28 cellular contexts compared by ENCODE assay signal in the genomic region with DNA sequence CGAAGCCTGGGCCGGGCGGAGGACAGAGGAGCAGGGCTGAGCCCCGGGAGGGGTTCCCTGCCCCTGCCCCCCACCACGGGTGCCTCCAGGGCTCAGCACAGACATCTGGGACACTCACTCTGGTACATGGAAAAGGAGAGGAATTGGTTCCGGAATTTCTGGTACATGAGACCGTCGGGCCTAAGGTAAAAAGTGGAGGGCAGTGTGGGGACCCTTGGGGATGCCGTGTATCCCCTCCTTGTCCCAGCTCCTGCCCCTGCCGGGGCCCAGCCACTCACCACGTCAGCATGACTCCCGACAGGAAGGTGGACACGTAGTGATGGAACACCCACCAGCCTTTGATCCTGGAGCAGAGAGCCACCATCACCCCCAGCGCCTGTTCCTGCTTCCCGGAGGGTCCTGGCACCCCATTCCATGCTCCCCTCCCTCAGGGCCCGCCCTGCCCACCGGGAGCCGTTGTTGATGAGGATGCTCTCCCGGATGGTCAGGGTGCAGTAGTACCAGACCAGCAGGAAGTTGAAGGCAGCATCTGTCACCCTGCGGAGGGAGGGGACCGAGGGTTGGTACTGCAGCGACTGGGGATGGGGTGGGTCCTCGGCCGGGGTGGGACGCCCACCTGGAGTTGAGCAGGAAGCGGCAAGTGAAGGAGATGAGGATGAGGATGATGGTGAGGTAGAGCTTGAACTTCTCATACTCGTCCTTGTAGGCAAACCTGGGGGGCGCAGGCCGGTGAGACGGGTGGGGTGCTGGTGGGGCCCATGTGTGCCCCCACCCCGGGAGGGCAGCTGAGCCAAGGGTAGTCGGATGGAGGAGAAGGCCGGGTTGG. TPM values are rescaled to one million over a fixed set of nuclear protein-coding genes. Genes with fewer than 3 reads are reported as not detected.
DNase-seq lines count a peak whose midpoint lies in the region; ATAC-seq, FAIRE-seq and TF ChIP-seq lines count a peak whose summit lies in the region.
"Had no signal": no experiment of that assay in that cellular context is flagged by ENCODE, and none has a peak within 500 bp of the region (broad histone marks: within the 10 kb centered on the region; RNA-seq: fewer than 3 reads in every experiment).

No MANE protein-coding gene starts in this region.

- CTCF ChIA-PET in RWPE1 (lab: Yijun Ruan, JAX) (no interaction called here), HepG2 (lab: Yijun Ruan, JAX; ENCODE audit: low intra/inter-chr PET ratio, low total read pairs) (no interaction called here)

- no peak overlapping the region for H2AFZ ChIP-seq in HepG2 (ENCODE audit: low read length)

- no TSS peak for BruUV-seq in HepG2 (replicated peaks; lab: Mats Ljungman, UMichigan)

- H3K4me1 ChIP-seq in HepG2 (ENCODE audit: insufficient read depth, low read length) (peaks cover 21% of the 10 kb centered on the region), colonic mucosa (peaks cover 6% of the 10 kb centered on the region), prostate gland (replicated peaks) (peaks cover 4% of the 10 kb centered on the region)

- no peaks in the 10 kb centered on the region for H3K27me3 ChIP-seq in HepG2 (ENCODE audit: control insufficient read depth in 1 of 2, insufficient read depth in 2 of 2, low read length in 2 of 2)
- H3K27me3 ChIP-seq in colonic mucosa: no peaks in the 10 kb centered on the region
- no peaks in the 10 kb centered on the region for H3K27me3 ChIP-seq in prostate gland (replicated peaks; ENCODE audit: insufficient read depth)
- H3K27me3 ChIP-seq: ascending aorta, left lung had no signal

- 92% methylated on average over 25 of the region's 33 CpGs for WGBS in HepG2 (ENCODE audit: low lambda C conversion rate)
- 82% methylated on average over 28 of the region's 33 CpGs for WGBS in prostate gland

- H3K36me3 ChIP-seq in HepG2 (replicated peaks in 1 of 2; ENCODE audit: control insufficient read depth in 1 of 2, insufficient read depth in 2 of 2, low read length in 2 of 2) (peaks cover 32 to 49% of the 10 kb centered on the region in 2 experiments; a peak in 4 of 5 replicates), colonic mucosa (no peaks in the 10 kb centered on the region), prostate gland (peaks cover 0 to 6% of the 10 kb centered on the region in 2 donors)

- H3K9ac ChIP-seq in HepG2 (ENCODE audit: insufficient read depth, low read depth, low read length) (no peak overlapping the region), colonic mucosa (ENCODE audit: low read depth in 2 of 2, low read length in 2 of 2) (no peak overlapping the region)

- peaks cover 27 to 28% of the 10 kb centered on the region in 2 donors for H3K4me1 Mint-ChIP-seq in stimulated activated naive B cell treated with anti-CD40 and anti-IgM and Interleukin-4, amounts not matched to agents 10 μg/mL and 1 μg/mL and 100 μg/mL, for 72 hours

- in situ Hi-C loops in HepG2 (cut with HindIII; ENCODE audit: extremely low pct_ligation_motif_present, low pct_unique_long_range_greater_than_20kb): no loop called here

- H3K4me3 ChIP-seq in HepG2 (replicated peaks in 1 of 3; ENCODE audit: insufficient read depth in 1 of 3, low read depth in 2 of 3, low read length in 3 of 3): no peak overlapping the region
- no peak overlapping the region for H3K4me3 ChIP-seq in colonic mucosa
- no peak overlapping the region for H3K4me3 ChIP-seq in prostate gland
- H3K4me3 ChIP-seq: A549, ascending aorta, left lung had no signal

- TF ChIP-seq RAD21 in HepG2 (CRISPR knock-in tag; IDR thresholded peaks at IDR 0.05): no peak

- H4K20me1 ChIP-seq in HepG2 (ENCODE audit: insufficient read depth, low read length): peaks cover 4% of the 10 kb centered on the region; the same call in 1 of the 2 replicates

- peaks cover 36 to 52% of the 10 kb centered on the region in 2 donors for H3K36me3 Mint-ChIP-seq in stimulated activated naive B cell treated with anti-CD40 and anti-IgM and Interleukin-4, amounts not matched to agents 10 μg/mL and 1 μg/mL and 100 μg/mL, for 72 hours
- H3K36me3 Mint-ChIP-seq: activated naive CD8-positive, alpha-beta T cell treated with anti-CD3 and anti-CD28 coated beads, Interleukin-2, amount 10 ng/mL, durations not matched to agents 7 days and 5 days had no signal

- TF ChIP-seq CTCF in RWPE1 (conservative IDR thresholded peaks at IDR 0.05; ENCODE audit: low read depth) (no peak), HepG2 (CRISPR knock-in tag; IDR thresholded peaks at IDR 0.05) (no peak), colonic mucosa (IDR thresholded peaks at IDR 0.05) (no peak), prostate gland (IDR thresholded peaks at IDR 0.05) (no peak)

- H3K4me2 ChIP-seq in HepG2 (ENCODE audit: low read depth, low read length): no peak overlapping the region
- H3K4me2 ChIP-seq: A549 had no signal

- H3K4me3 Mint-ChIP-seq in stimulated activated naive B cell treated with anti-CD40 and anti-IgM and Interleukin-4, amounts not matched to agents 10 μg/mL and 1 μg/mL and 100 μg/mL, for 72 hours: no peak overlapping the region
- H3K4me3 Mint-ChIP-seq: activated naive CD8-positive, alpha-beta T cell treated with anti-CD3 and anti-CD28 coated beads, Interleukin-2, amount 10 ng/mL, durations not matched to agents 7 days and 5 days; H9 had no signal

- intact Hi-C loops in Right ventricle myocardium superior (cut with DNase I) (no loop called here), cardiac septum (cut with DNase I) (no loop called here), HepG2 (cut with micrococcal nuclease; ENCODE audit: unreplicated experiment) (no loop called here), colonic mucosa (cut with DNase I) (no loop called here), prostate gland (cut with DNase I) (no loop called here)

- peaks cover 1% of the 10 kb centered on the region for H3K79me2 ChIP-seq in HepG2 (ENCODE audit: insufficient read depth, low read length)

- TF ChIP-seq POLR2A in HepG2 (IDR thresholded peaks at IDR 0.05; ENCODE audit: insufficient read depth in 1 of 2, low read depth in 2 of 2, low read length in 2 of 2) (no peak), prostate gland (IDR thresholded peaks at IDR 0.05) (no peak)

- H3K9me3 ChIP-seq in HepG2 (ENCODE audit: low read length) (no peaks in the 10 kb centered on the region), colonic mucosa (no peaks in the 10 kb centered on the region), prostate gland (no peaks in the 10 kb centered on the region)
- H3K9me3 ChIP-seq: A549, ascending aorta, left lung had no signal

- TF ChIP-seq EP300 in HepG2 (IDR thresholded peaks at IDR 0.05; ENCODE audit: low read depth in 2 of 2, low read length in 2 of 2) (no peak), HepG2 (CRISPR knock-in tag; IDR thresholded peaks at IDR 0.05; ENCODE audit: borderline replicate concordance) (no peak)

- no peaks in the 10 kb centered on the region for H3K9me3 Mint-ChIP-seq in stimulated activated naive B cell treated with anti-CD40 and anti-IgM and Interleukin-4, amounts not matched to agents 10 μg/mL and 1 μg/mL and 100 μg/mL, for 72 hours
- H3K9me3 Mint-ChIP-seq: activated naive CD8-positive, alpha-beta T cell treated with anti-CD3 and anti-CD28 coated beads, Interleukin-2, amount 10 ng/mL, durations not matched to agents 7 days and 5 days; H9; naive thymus-derived CD8-positive, alpha-beta T cell had no signal

- peak; percentile 39 for DNase-seq in Right ventricle myocardium superior
- no peak for DNase-seq in cardiac septum (ENCODE audit: low spot score)
- DNase-seq in RWPE1 (ENCODE audit: low spot score): no peak
- no peak for DNase-seq in HepG2 (ENCODE audit: low spot score)
- DNase-seq in stimulated activated naive B cell treated with anti-CD40 and anti-IgM and Interleukin-4, amounts not matched to agents 10 μg/mL and 1 μg/mL and 100 μg/mL, for 72 hours: no peak
- no peak for DNase-seq in colonic mucosa
- DNase-seq in prostate gland (ENCODE audit: low spot score): no peak
- DNase-seq: activated CD4-positive, alpha-beta T cell treated with anti-CD3 and anti-CD28 coated beads, Interleukin-2, amount 50 U/mL, for 1 hour; activated CD4-positive, CD25-positive, alpha-beta regulatory T cell; activated gamma-delta T cell; activated naive CD8-positive, alpha-beta T cell treated with anti-CD3 and anti-CD28 coated beads, Interleukin-2, amount 10 ng/mL, durations not matched to agents 7 days and 5 days; activated T-cell treated with anti-CD3 and anti-CD28 coated beads, Interleukin-2, amount 50 U/mL, for 1 hour; AML-193; EL; erythroblast; H9; midbrain; NCI-H446 treated with DMSO at 0.1 percent for 48 hours; small intestine; stimulated activated naive CD8-positive, alpha-beta T cell treated with anti-CD3 and anti-CD28 coated beads, Interleukin-15, Interleukin-2, amounts not matched to agents 100 U/mL and 50 U/mL, for 24 hours; T-helper 1 cell had no signal

- H3K27me3 Mint-ChIP-seq in stimulated activated naive B cell treated with anti-CD40 and anti-IgM and Interleukin-4, amounts not matched to agents 10 μg/mL and 1 μg/mL and 100 μg/mL, for 72 hours: no peaks in the 10 kb centered on the region
- H3K27me3 Mint-ChIP-seq: activated naive CD8-positive, alpha-beta T cell treated with anti-CD3 and anti-CD28 coated beads, Interleukin-2, amount 10 ng/mL, durations not matched to agents 7 days and 5 days; naive thymus-derived CD8-positive, alpha-beta T cell had no signal

- ATAC-seq in Right ventricle myocardium superior (ENCODE audit: poor library complexity): no peak
- no peak; the same call in 2 of the 3 replicates for ATAC-seq in HepG2
- ATAC-seq in stimulated activated naive B cell treated with anti-CD40 and anti-IgM and Interleukin-4, amounts not matched to agents 10 μg/mL and 1 μg/mL and 100 μg/mL, for 72 hours (replicated peaks): no peak
- ATAC-seq in GM21360 (IDR thresholded peaks at IDR 0.05; ENCODE audit: unreplicated experiment): no peak
- ATAC-seq: A549; left lung; naive thymus-derived CD8-positive, alpha-beta T cell; stimulated activated naive CD8-positive, alpha-beta T cell treated with anti-CD3 and anti-CD28 coated beads, Interleukin-15, Interleukin-2, amounts not matched to agents 100 U/mL and 50 U/mL, for 24 hours had no signal

- H3K27ac ChIP-seq in RWPE1: peak overlapping the region; percentile 37
- no peak overlapping the region for H3K27ac ChIP-seq in HepG2 (ENCODE audit: extremely low read length, insufficient read depth, low read length)
- H3K27ac ChIP-seq in colonic mucosa: no peak overlapping the region
- H3K27ac ChIP-seq in prostate gland: no peak overlapping the region
- H3K27ac ChIP-seq: left lung had no signal

- H3K27ac Mint-ChIP-seq in stimulated activated naive B cell treated with anti-CD40 and anti-IgM and Interleukin-4, amounts not matched to agents 10 μg/mL and 1 μg/mL and 100 μg/mL, for 72 hours: peak overlapping the region; percentile 75
- H3K27ac Mint-ChIP-seq: activated naive CD8-positive, alpha-beta T cell treated with anti-CD3 and anti-CD28 coated beads, Interleukin-2, amount 10 ng/mL, durations not matched to agents 7 days and 5 days had no signal

- FAIRE-seq in HepG2 (lab: Jason Lieb, UNC): no peak
- FAIRE-seq: A549, GM18507, small intestine, urothelium cell line had no signal

- POLR2A ChIA-PET in RWPE1 (lab: Yijun Ruan, JAX; ENCODE audit: low non-redundant PET) (no interaction called here), HepG2 (lab: Yijun Ruan, JAX) (no interaction called here)

RNA-seq across cellular contexts. Expression of a gene that starts 6.4 kb away (rescaled TPM):
- total RNA-seq in Right ventricle myocardium superior (90.7 TPM), cardiac septum (138 TPM), HepG2 (2016; rRNA removed; fragmentation: Illumina TruSeq; extraction: Trizol) (22.9 and 40.3 TPM in 2 replicates), colonic mucosa (10 to 100 TPM; 56.3 to 94.1 TPM), prostate gland (10 to 100 TPM; 20.2 to 40.8 TPM)
- 31.6 and 36.7 TPM in 2 replicates for total RNA-seq in HepG2 (2016; cell fraction: cytosol; rRNA removed; fragmentation: Illumina TruSeq; extraction: Trizol; ENCODE audit: low read depth)
- total RNA-seq in HepG2 (2016; cell fraction: insoluble cytoplasmic fraction; rRNA removed; fragmentation: Illumina TruSeq; extraction: Trizol): 26.0 and 40.4 TPM in 2 replicates
- 34.6 and 34.8 TPM in 2 replicates for total RNA-seq in HepG2 (2016; cell fraction: membrane; rRNA removed; fragmentation: Illumina TruSeq; extraction: Trizol)
- total RNA-seq in HepG2 (2016; cell fraction: nucleus; rRNA removed; fragmentation: Illumina TruSeq; extraction: Trizol): 31.7 and 39.9 TPM in 2 replicates
- polyA plus RNA-seq in HepG2 (2011; rRNA removed): 102 and 116 TPM in 2 replicates
- 81.9 and 91.9 TPM in 2 replicates for polyA plus RNA-seq in HepG2 (2011; cell fraction: cytosol; rRNA removed)
- 76.1 and 77.6 TPM in 2 replicates for polyA plus RNA-seq in HepG2 (2011; cell fraction: nucleus; rRNA removed)
- polyA plus RNA-seq in HepG2 (2012): 41.2 and 57.5 TPM in 2 replicates
- 78.5 and 88.6 TPM in 2 replicates for polyA plus RNA-seq in HepG2 (2016; cell fraction: cytosol; fragmentation: Illumina TruSeq; extraction: Trizol; ENCODE audit: low read depth)
- 64.8 and 69.3 TPM in 2 replicates for polyA plus RNA-seq in HepG2 (2016; cell fraction: insoluble cytoplasmic fraction; fragmentation: Illumina TruSeq; extraction: Trizol; ENCODE audit: low read depth)
- polyA plus RNA-seq in HepG2 (2016; cell fraction: membrane; fragmentation: Illumina TruSeq; extraction: Trizol; ENCODE audit: low read depth): 81.3 and 84.7 TPM in 2 replicates
- 144 and 149 TPM in 2 replicates for polyA plus RNA-seq in HepG2 (2016; cell fraction: nucleus; fragmentation: Illumina TruSeq; extraction: Trizol; ENCODE audit: insufficient read depth, low read depth)
- 97.0 and 238 TPM in 2 replicates for polyA minus RNA-seq in HepG2 (2011; rRNA and poly(A)+ RNA removed; ENCODE audit: low replicate concordance)
- 32.4 and 39.8 TPM in 2 replicates for polyA minus RNA-seq in HepG2 (2011; cell fraction: cytosol; rRNA and poly(A)+ RNA removed)
- polyA minus RNA-seq in HepG2 (2011; cell fraction: nucleus; rRNA and poly(A)+ RNA removed): 15.5 and 22.4 TPM in 2 replicates

RNA-seq across cellular contexts. Expression of a gene that starts 59.8 kb away (rescaled TPM):
- total RNA-seq in Right ventricle myocardium superior: 21.4 TPM
- 16.1 TPM for total RNA-seq in cardiac septum
- total RNA-seq in HepG2 (2016; rRNA removed; fragmentation: Illumina TruSeq; extraction: Trizol): 23.9 and 28.0 TPM in 2 replicates
- 13.7 and 16.8 TPM in 2 replicates for total RNA-seq in HepG2 (2016; cell fraction: cytosol; rRNA removed; fragmentation: Illumina TruSeq; extraction: Trizol; ENCODE audit: low read depth)
- total RNA-seq in HepG2 (2016; cell fraction: insoluble cytoplasmic fraction; rRNA removed; fragmentation: Illumina TruSeq; extraction: Trizol): 21.2 and 33.5 TPM in 2 replicates
- total RNA-seq in HepG2 (2016; cell fraction: membrane; rRNA removed; fragmentation: Illumina TruSeq; extraction: Trizol): 15.6 and 15.7 TPM in 2 replicates
- total RNA-seq in HepG2 (2016; cell fraction: nucleus; rRNA removed; fragmentation: Illumina TruSeq; extraction: Trizol): 13.0 and 16.7 TPM in 2 replicates
- 36.0 and 38.3 TPM in 2 replicates for polyA plus RNA-seq in HepG2 (2011; rRNA removed)
- polyA plus RNA-seq in HepG2 (2011; cell fraction: cytosol; rRNA removed): 47.3 and 50.3 TPM in 2 replicates
- 19.1 and 23.0 TPM in 2 replicates for polyA plus RNA-seq in HepG2 (2011; cell fraction: nucleus; rRNA removed)
- polyA plus RNA-seq in HepG2 (2012): 20.3 and 22.3 TPM in 2 replicates
- polyA plus RNA-seq in HepG2 (2016; cell fraction: cytosol; fragmentation: Illumina TruSeq; extraction: Trizol; ENCODE audit: low read depth): 17.6 and 20.9 TPM in 2 replicates
- polyA plus RNA-seq in HepG2 (2016; cell fraction: insoluble cytoplasmic fraction; fragmentation: Illumina TruSeq; extraction: Trizol; ENCODE audit: low read depth): 42.1 and 47.6 TPM in 2 replicates
- polyA plus RNA-seq in HepG2 (2016; cell fraction: membrane; fragmentation: Illumina TruSeq; extraction: Trizol; ENCODE audit: low read depth): 19.0 and 20.3 TPM in 2 replicates
- polyA plus RNA-seq in HepG2 (2016; cell fraction: nucleus; fragmentation: Illumina TruSeq; extraction: Trizol; ENCODE audit: insufficient read depth, low read depth): 26.3 and 27.9 TPM in 2 replicates
- 18.8 and 29.8 TPM in 2 replicates for polyA minus RNA-seq in HepG2 (2011; rRNA and poly(A)+ RNA removed; ENCODE audit: low replicate concordance)
- polyA minus RNA-seq in HepG2 (2011; cell fraction: cytosol; rRNA and poly(A)+ RNA removed): 7.5 and 9.2 TPM in 2 replicates
- polyA minus RNA-seq in HepG2 (2011; cell fraction: nucleus; rRNA and poly(A)+ RNA removed): 8.9 and 10.7 TPM in 2 replicates
- total RNA-seq in colonic mucosa: 10 to 100 TPM; 32.4 to 36.7 TPM
- 10 to 100 TPM; 29.8 to 94.5 TPM for total RNA-seq in prostate gland

RNA-seq across cellular contexts. Expression of a gene that starts 59.9 kb away (rescaled TPM):
- total RNA-seq in Right ventricle myocardium superior: 639 TPM
- 376 TPM for total RNA-seq in cardiac septum
- 90.3 and 107 TPM in 2 replicates for total RNA-seq in HepG2 (2016; rRNA removed; fragmentation: Illumina TruSeq; extraction: Trizol)
- total RNA-seq in HepG2 (2016; cell fraction: cytosol; rRNA removed; fragmentation: Illumina TruSeq; extraction: Trizol; ENCODE audit: low read depth): 35.9 and 38.8 TPM in 2 replicates
- 93.0 and 94.6 TPM in 2 replicates for total RNA-seq in HepG2 (2016; cell fraction: insoluble cytoplasmic fraction; rRNA removed; fragmentation: Illumina TruSeq; extraction: Trizol)
- 44.2 and 48.6 TPM in 2 replicates for total RNA-seq in HepG2 (2016; cell fraction: membrane; rRNA removed; fragmentation: Illumina TruSeq; extraction: Trizol)
- total RNA-seq in HepG2 (2016; cell fraction: nucleus; rRNA removed; fragmentation: Illumina TruSeq; extraction: Trizol): 45.4 and 53.0 TPM in 2 replicates
- 81.4 and 90.1 TPM in 2 replicates for polyA plus RNA-seq in HepG2 (2011; rRNA removed)
- 48.1 and 61.9 TPM in 2 replicates for polyA plus RNA-seq in HepG2 (2011; cell fraction: cytosol; rRNA removed)
- 51.2 and 52.4 TPM in 2 replicates for polyA plus RNA-seq in HepG2 (2011; cell fraction: nucleus; rRNA removed)
- polyA plus RNA-seq in HepG2 (2012): 126 and 145 TPM in 2 replicates
- polyA plus RNA-seq in HepG2 (2016; cell fraction: cytosol; fragmentation: Illumina TruSeq; extraction: Trizol; ENCODE audit: low read depth): 80.9 and 96.5 TPM in 2 replicates
- polyA plus RNA-seq in HepG2 (2016; cell fraction: insoluble cytoplasmic fraction; fragmentation: Illumina TruSeq; extraction: Trizol; ENCODE audit: low read depth): 203 and 256 TPM in 2 replicates
- 77.6 and 81.5 TPM in 2 replicates for polyA plus RNA-seq in HepG2 (2016; cell fraction: membrane; fragmentation: Illumina TruSeq; extraction: Trizol; ENCODE audit: low read depth)
- 113 and 123 TPM in 2 replicates for polyA plus RNA-seq in HepG2 (2016; cell fraction: nucleus; fragmentation: Illumina TruSeq; extraction: Trizol; ENCODE audit: insufficient read depth, low read depth)
- 189 and 195 TPM in 2 replicates for polyA minus RNA-seq in HepG2 (2011; rRNA and poly(A)+ RNA removed; ENCODE audit: low replicate concordance)
- 86.4 and 103 TPM in 2 replicates for polyA minus RNA-seq in HepG2 (2011; cell fraction: cytosol; rRNA and poly(A)+ RNA removed)
- 29.9 and 37.8 TPM in 2 replicates for polyA minus RNA-seq in HepG2 (2011; cell fraction: nucleus; rRNA and poly(A)+ RNA removed)
- 100 to 1,000 TPM; 306 to 337 TPM for total RNA-seq in colonic mucosa
- total RNA-seq in prostate gland: 100 to 1,000 TPM; 116 to 117 TPM
